ENCODE assay signal across 1 cellular context in the genomic region with DNA sequence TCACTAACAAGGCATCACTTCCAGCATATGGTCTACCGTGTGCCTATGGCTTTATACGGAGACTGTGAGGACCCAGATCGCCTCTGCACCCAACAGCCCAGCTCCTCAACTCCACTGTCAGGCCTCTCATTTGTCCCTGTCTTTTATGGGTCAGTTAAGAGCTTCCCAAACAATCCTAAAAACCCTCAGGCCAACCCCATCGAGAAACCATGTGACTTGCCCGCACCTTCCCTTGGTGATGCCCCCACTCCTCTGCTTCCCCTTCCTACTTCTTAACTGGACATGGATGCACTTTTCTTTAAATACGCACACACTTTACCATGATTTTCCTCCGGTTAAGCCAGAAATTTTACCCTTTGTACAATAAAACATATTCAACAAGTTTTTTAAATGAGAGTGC.
TF ChIP-seq lines count a peak whose summit lies in the region.

No MANE protein-coding gene starts in this region.

TF ChIP-seq in IMR-90, 13 proteins besides CTCF, POLR2A, EP300 and RAD21:
- TF ChIP-seq MXI1 (IDR thresholded peaks at IDR 0.05; ENCODE audit: borderline replicate concordance, low read depth, low read length): no peak
- no peak for TF ChIP-seq RFX5 (IDR thresholded peaks at IDR 0.05; ENCODE audit: low read depth, low read length)
- TF ChIP-seq SMC3 (IDR thresholded peaks at IDR 0.05; ENCODE audit: low read depth, low read length): no peak
- no peak for TF ChIP-seq BHLHE40 (IDR thresholded peaks at IDR 0.05; ENCODE audit: low read depth, low read length)
- no peak for TF ChIP-seq MAZ (IDR thresholded peaks at IDR 0.05; ENCODE audit: borderline replicate concordance, low read depth, low read length)
- TF ChIP-seq, protein P1, sequence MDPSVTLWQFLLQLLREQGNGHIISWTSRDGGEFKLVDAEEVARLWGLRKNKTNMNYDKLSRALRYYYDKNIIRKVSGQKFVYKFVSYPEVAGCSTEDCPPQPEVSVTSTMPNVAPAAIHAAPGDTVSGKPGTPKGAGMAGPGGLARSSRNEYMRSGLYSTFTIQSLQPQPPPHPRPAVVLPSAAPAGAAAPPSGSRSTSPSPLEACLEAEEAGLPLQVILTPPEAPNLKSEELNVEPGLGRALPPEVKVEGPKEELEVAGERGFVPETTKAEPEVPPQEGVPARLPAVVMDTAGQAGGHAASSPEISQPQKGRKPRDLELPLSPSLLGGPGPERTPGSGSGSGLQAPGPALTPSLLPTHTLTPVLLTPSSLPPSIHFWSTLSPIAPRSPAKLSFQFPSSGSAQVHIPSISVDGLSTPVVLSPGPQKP (IDR thresholded peaks at IDR 0.05; ENCODE audit: borderline replicate concordance, low read depth, low read length): no peak
- TF ChIP-seq RCOR1 (IDR thresholded peaks at IDR 0.05; ENCODE audit: insufficient replicate concordance, low read length): no peak
- no peak for TF ChIP-seq CEBPB (IDR thresholded peaks at IDR 0.05; ENCODE audit: low read depth, low read length)
- no peak for TF ChIP-seq NFE2L2 (IDR thresholded peaks at IDR 0.05; ENCODE audit: low read depth, low read length)
- no peak for TF ChIP-seq FOS (IDR thresholded peaks at IDR 0.05; ENCODE audit: low read depth, low read length)
- no peak for TF ChIP-seq CHD1 (IDR thresholded peaks at IDR 0.05; ENCODE audit: low read depth, low read length)
- TF ChIP-seq, protein P2, sequence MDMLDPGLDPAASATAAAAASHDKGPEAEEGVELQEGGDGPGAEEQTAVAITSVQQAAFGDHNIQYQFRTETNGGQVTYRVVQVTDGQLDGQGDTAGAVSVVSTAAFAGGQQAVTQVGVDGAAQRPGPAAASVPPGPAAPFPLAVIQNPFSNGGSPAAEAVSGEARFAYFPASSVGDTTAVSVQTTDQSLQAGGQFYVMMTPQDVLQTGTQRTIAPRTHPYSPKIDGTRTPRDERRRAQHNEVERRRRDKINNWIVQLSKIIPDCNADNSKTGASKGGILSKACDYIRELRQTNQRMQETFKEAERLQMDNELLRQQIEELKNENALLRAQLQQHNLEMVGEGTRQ (IDR thresholded peaks at IDR 0.05; ENCODE audit: low read depth, low read length): no peak
- TF ChIP-seq MAFK (IDR thresholded peaks at IDR 0.05; ENCODE audit: low read depth, low read length): no peak
TF ChIP-seq in IMR-90: peak in this region for 0.
